ENCODE assay signal across 9 cellular contexts in genomic region chr6:152232494-152233151, GRCh38.
A peak's percentile ranks its signal among the peaks of the same experiment; 100 is the strongest.
DNase-seq lines count a peak whose midpoint lies in the region; ATAC-seq and TF ChIP-seq lines count a peak whose summit lies in the region.
"Had no signal": no experiment of that assay in that cellular context is flagged by ENCODE, and none has a peak within 500 bp of the region (broad histone marks: within the 10 kb centered on the region; RNA-seq: fewer than 3 reads in every experiment).

No MANE protein-coding gene starts in this region.

- in situ Hi-C loops in transverse colon (cut with MboI; ENCODE audit: low pct_ligation_motif_present in 1 of 4, low pct_unique_long_range_greater_than_20kb in 1 of 4, low sequenced_read_pairs in 3 of 4), result no loop called here

- H2AFZ ChIP-seq in GM23338, result no peak overlapping the region

- H3K36me3 ChIP-seq in SJCRH30, result peaks cover 16% of the 10 kb centered on the region
- peaks cover 52% of the 10 kb centered on the region for H3K36me3 ChIP-seq in mesodermal cell (ENCODE audit: control insufficient read depth, insufficient read depth, low read length)
- H3K36me3 ChIP-seq in GM23338 (ENCODE audit: insufficient read depth), result no peaks in the 10 kb centered on the region
- peaks cover 0 to 48% (median 4%) of the 10 kb centered on the region in 4 donors for H3K36me3 ChIP-seq in transverse colon

- H3K4me1 Mint-ChIP-seq in GM23338, result no peaks in the 10 kb centered on the region

- H3K9me2 ChIP-seq in GM23338 (ENCODE audit: insufficient read depth), result no peaks in the 10 kb centered on the region

- no peak overlapping the region for H3K4me3 ChIP-seq in SJCRH30
- H3K4me3 ChIP-seq in choroid plexus epithelial cell (ENCODE audit: low read depth, low read length), result no peak overlapping the region
- no peak overlapping the region for H3K4me3 ChIP-seq in mesodermal cell (ENCODE audit: extremely low read depth, insufficient read depth, low read length, poor library complexity, severe bottlenecking)
- H3K4me3 ChIP-seq in GM23338, result no peak overlapping the region
- no peak overlapping the region for H3K4me3 ChIP-seq in transverse colon
- H3K4me3 ChIP-seq: skin epidermis had no signal

- H3K4me3 Mint-ChIP-seq in GM23338, result no peak overlapping the region

- H3K27ac Mint-ChIP-seq in GM23338, result no peak overlapping the region

- H3K36me3 Mint-ChIP-seq in GM23338 (ENCODE audit: low read depth), result no peaks in the 10 kb centered on the region

- H3K79me2 ChIP-seq in GM23338 (replicated peaks; ENCODE audit: insufficient read depth), result no peaks in the 10 kb centered on the region

- no peaks in the 10 kb centered on the region for H3K9me3 Mint-ChIP-seq in GM23338

- H3K27me3 ChIP-seq in SJCRH30, result no peaks in the 10 kb centered on the region
- no peaks in the 10 kb centered on the region for H3K27me3 ChIP-seq in GM23338 (ENCODE audit: insufficient read depth)
- no peaks in the 10 kb centered on the region for H3K27me3 ChIP-seq in transverse colon

- no peak for TF ChIP-seq EP300 in transverse colon (IDR thresholded peaks at IDR 0.05; ENCODE audit: low read depth)

- H3K27ac ChIP-seq in SJCRH30 (no peak overlapping the region), mesodermal cell (ENCODE audit: low read depth, low read length, severe bottlenecking) (peak overlapping the region; percentile 93), GM23338 (ENCODE audit: low read depth) (no peak overlapping the region), transverse colon (peak overlapping the region in 1 of 4 donors; percentile 30)

- no peak for TF ChIP-seq POLR2A in transverse colon (IDR thresholded peaks at IDR 0.05)

- no peaks in the 10 kb centered on the region for H4K20me1 ChIP-seq in GM23338 (replicated peaks; ENCODE audit: insufficient read depth)

- ATAC-seq in GM21423 (IDR thresholded peaks at IDR 0.05; ENCODE audit: unreplicated experiment) (no peak), GM23338 (no peak)

- TF ChIP-seq CTCF in choroid plexus epithelial cell (conservative IDR thresholded peaks at IDR 0.05; ENCODE audit: low read depth, low read length) (peak; percentile 58), GM23338 (conservative IDR thresholded peaks at IDR 0.05; ENCODE audit: low read depth in 2 of 2) (no peak; a peak in 1 of 4 replicates), transverse colon (IDR thresholded peaks at IDR 0.05) (no peak)

- no peaks in the 10 kb centered on the region for H3K27me3 Mint-ChIP-seq in GM23338 (ENCODE audit: insufficient read depth, low read depth, poor library complexity)

- H3F3A ChIP-seq in GM23338 (replicated peaks; ENCODE audit: low read depth), result no peaks in the 10 kb centered on the region

- 54% methylated on average over 2 of the region's 5 CpGs; no CpG with 5 or more reads in 1 of the 2 experiments for WGBS in mesodermal cell (ENCODE audit: insufficient coverage in 2 of 2), 2 experiments
- WGBS in transverse colon (ENCODE audit: low coverage in 1 of 2), 2 donors, result 56 to 66% methylated on average over 5 of the region's 5 CpGs

- no peak overlapping the region for H3K4me2 ChIP-seq in GM23338

- peak; percentile 24 for DNase-seq in AG20443 (ENCODE audit: low spot score)
- peak; percentile 62 to 72 for DNase-seq in SJCRH30
- peak; percentile 82 for DNase-seq in choroid plexus epithelial cell (ENCODE audit: low read depth)
- no peak for DNase-seq in GM23338 (ENCODE audit: low spot score)
- no peak for DNase-seq in transverse colon
- DNase-seq in NCI-H1092 (lab: John Stamatoyannopoulos, UW), result no peak

- intact Hi-C loops in transverse colon (cut with DNase I; ENCODE audit: low total_unique reads), result no loop called here

- H3K4me1 ChIP-seq in SJCRH30, result 0 out of 2 replicates have a peak, but pooled peaks cover 11% of the 10 kb centered on the region
- peaks cover 3% of the 10 kb centered on the region for H3K4me1 ChIP-seq in mesodermal cell (ENCODE audit: control insufficient read depth, insufficient read depth, low read length, poor library complexity, severe bottlenecking)
- H3K4me1 ChIP-seq in GM23338 (ENCODE audit: insufficient read depth), result no peaks in the 10 kb centered on the region
- H3K4me1 ChIP-seq in transverse colon, result no peaks in the 10 kb centered on the region

- H3K9me3 ChIP-seq in SJCRH30 (replicated peaks) (no peaks in the 10 kb centered on the region), mesodermal cell (ENCODE audit: control insufficient read depth, low read length) (no peaks in the 10 kb centered on the region), transverse colon (no peaks in the 10 kb centered on the region)

TF ChIP-seq in GM23338, 12 proteins besides CTCF, POLR2A, EP300 and RAD21:
- no peak for TF ChIP-seq ZNF331 (CRISPR knock-in tag; IDR thresholded peaks at IDR 0.05; ENCODE audit: low read depth)
- no peak for TF ChIP-seq CREB1 (CRISPR knock-in tag; IDR thresholded peaks at IDR 0.05; ENCODE audit: low read depth)
- TF ChIP-seq POLR2AphosphoS5 (IDR thresholded peaks at IDR 0.05; ENCODE audit: low read depth), result no peak
- no peak for TF ChIP-seq STAT1 (IDR thresholded peaks at IDR 0.05; ENCODE audit: unreplicated experiment)

Comparison
In these comparisons a context has a peak if more than half of its experiments do, and no peak if none do; other contexts are left out.
1. DNase-seq: peak in AG20443 (single experiment), SJCRH30 (2 of 2) and choroid plexus epithelial cell (single experiment); none in GM23338 (single experiment), transverse colon (single experiment) and NCI-H1092 (single experiment).